In the genomic region with DNA sequence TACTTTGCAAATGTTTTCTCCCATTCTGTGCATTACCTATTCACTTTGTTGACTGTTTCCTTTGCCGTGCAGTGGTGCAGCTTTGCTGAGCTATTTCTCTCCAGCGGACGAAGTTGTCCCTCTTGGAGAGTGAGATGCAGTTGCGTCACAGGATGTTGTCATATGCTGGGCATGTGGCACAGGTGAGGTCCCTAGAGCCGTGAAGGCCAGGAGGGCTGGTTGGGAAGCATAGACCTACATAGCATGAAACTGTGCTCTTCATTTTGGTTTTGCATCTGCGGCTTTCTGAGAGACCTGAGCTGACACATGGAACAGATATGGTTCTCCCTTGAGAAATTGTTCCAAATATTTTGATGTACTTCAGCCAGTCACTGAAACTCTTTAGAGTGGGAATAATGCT, we compare ENCODE assay signal across 17 cellular contexts.
"Had no signal": no experiment of that assay in that cellular context is flagged by ENCODE, and none has a peak within 500 bp of the region (broad histone marks: within the 10 kb centered on the region; RNA-seq: fewer than 3 reads in every experiment).

No MANE protein-coding gene starts in this region.

- H3K4me3 Mint-ChIP-seq: dendritic cell treated with granulocyte-macrophage colony-stimulating factor and Interleukin-4, amounts not matched to agents 40 ng/mL and 50 ng/mL, for 4 days; effector memory CD8-positive, alpha-beta T cell; mesothelial cell of epicardium had no signal

- H3K36me3 Mint-ChIP-seq: mesothelial cell of epicardium had no signal

- H3K27ac ChIP-seq: esophagus muscularis mucosa, foreskin keratinocyte, gastroesophageal sphincter, heart left ventricle, hepatocyte, left lung, lower lobe of right lung had no signal

- H3K4me1 ChIP-seq: foreskin keratinocyte, gastroesophageal sphincter, heart left ventricle, left lung had no signal

- H3K4me3 ChIP-seq: esophagus muscularis mucosa, gastroesophageal sphincter, heart left ventricle, hepatocyte, left lung, lower lobe of right lung, mucosa of descending colon had no signal

- H3K9me3 Mint-ChIP-seq: effector memory CD8-positive, alpha-beta T cell had no signal

- H3K36me3 ChIP-seq: esophagus muscularis mucosa, gastroesophageal sphincter, heart left ventricle, left lung, lower lobe of right lung had no signal

- H3K27ac Mint-ChIP-seq: dendritic cell treated with granulocyte-macrophage colony-stimulating factor and Interleukin-4, amounts not matched to agents 40 ng/mL and 50 ng/mL, for 4 days; effector memory CD8-positive, alpha-beta T cell; mesothelial cell of epicardium had no signal

- H3K27me3 ChIP-seq: esophagus muscularis mucosa, foreskin keratinocyte, gastroesophageal sphincter, hepatocyte, left lung had no signal

- ATAC-seq: effector memory CD8-positive, alpha-beta T cell; foreskin keratinocyte; gastroesophageal sphincter; heart left ventricle; left cardiac atrium; left lung; left ventricle myocardium superior; lower lobe of right lung; mucosa of descending colon had no signal

- DNase-seq: cortex of kidney; effector CD8-positive, alpha-beta T cell; effector memory CD8-positive, alpha-beta T cell; foreskin keratinocyte; heart left ventricle; hypothalamus; left cardiac atrium; left lung; left ventricle myocardium superior; lower lobe of right lung; mesenchymal stem cell; mucosa of descending colon had no signal

- H3K9me3 ChIP-seq: left lung, lower lobe of right lung, mucosa of descending colon had no signal
